ENCODE assay signal across 10 cellular contexts in the genomic region with DNA sequence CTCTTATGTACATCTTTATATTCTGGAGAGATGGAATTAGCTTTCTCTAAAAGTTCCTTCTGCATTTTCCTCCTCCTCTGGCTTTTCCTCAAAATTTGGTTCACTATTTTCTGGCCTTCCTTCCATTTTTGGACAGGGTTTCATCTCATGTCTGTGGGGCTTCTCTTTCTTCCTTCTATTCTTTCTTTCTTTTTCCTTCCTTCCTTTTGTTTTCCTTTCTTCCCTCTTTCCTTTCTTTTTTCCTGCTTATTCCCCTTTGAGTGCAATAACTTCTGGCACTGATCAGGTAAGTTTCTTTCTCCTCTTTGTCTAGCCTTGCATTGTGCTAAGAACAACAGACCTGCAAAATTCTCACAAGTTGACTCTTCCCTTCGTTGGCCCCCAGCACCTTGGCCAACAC.
"Had no signal": no experiment of that assay in that cellular context is flagged by ENCODE, and none has a peak within 500 bp of the region (broad histone marks: within the 10 kb centered on the region; RNA-seq: fewer than 3 reads in every experiment).

No MANE protein-coding gene starts in this region.

- H3K4me2 ChIP-seq: GM23338, KMS-11 had no signal

- DNase-seq: H9, HCEC 1CT, HFFc6, IMR-90, KBM-7 had no signal

- H3K27ac ChIP-seq: HL-60, KMS-11 had no signal

- H2AFZ ChIP-seq: GM23338 had no signal

- ATAC-seq: GM23338 had no signal

- H3K4me3 ChIP-seq: GM23338 had no signal

- FAIRE-seq: H1, H54 had no signal

- H3K9ac ChIP-seq: KMS-11 had no signal
